In genomic region chr11:62705880-62706831, GRCh38 we compare ENCODE assay signal across 8 cellular contexts. TPM values are rescaled to one million over a fixed set of nuclear protein-coding genes. Genes with fewer than 3 reads are reported as not detected.
A peak's percentile ranks its signal among the peaks of the same experiment; 100 is the strongest.
DNase-seq lines count a peak whose midpoint lies in the region; ATAC-seq and TF ChIP-seq lines count a peak whose summit lies in the region.

No MANE protein-coding gene starts in this region.

- peaks cover 77% of the 10 kb centered on the region for H3K4me1 Mint-ChIP-seq in dendritic cell treated with granulocyte-macrophage colony-stimulating factor and Interleukin-4, amounts not matched to agents 40 ng/mL and 50 ng/mL, for 4 days (ENCODE audit: low read depth)

- TF ChIP-seq RAD21 in liver (IDR thresholded peaks at IDR 0.05): peak in 1 of 2 donors; percentile 9

- intact Hi-C loops in dendritic cell treated with granulocyte-macrophage colony-stimulating factor and Interleukin-4, amounts not matched to agents 40 ng/mL and 50 ng/mL, for 4 days (cut with micrococcal nuclease): loop anchor here (5.0 kb wide), 1 partner anchor 114 kb away; the partner anchor contains the start of gene TUT1

- 5% methylated on average over 73 of the region's 73 CpGs for WGBS in liver

- peak overlapping the region; percentile 92 for H3K27ac Mint-ChIP-seq in dendritic cell treated with granulocyte-macrophage colony-stimulating factor and Interleukin-4, amounts not matched to agents 40 ng/mL and 50 ng/mL, for 4 days

- no peaks in the 10 kb centered on the region for H3K9me3 Mint-ChIP-seq in dendritic cell treated with granulocyte-macrophage colony-stimulating factor and Interleukin-4, amounts not matched to agents 40 ng/mL and 50 ng/mL, for 4 days

- DNase-seq in Ammon's horn (ENCODE audit: low spot score) (peak; percentile 97), GM19240 (ENCODE audit: insufficient read length, low spot score) (peak; percentile 72), NCI-H748 treated with DMSO at 0.1 percent for 48 hours (lab: John Stamatoyannopoulos, UW) (peak; percentile 89)
- DNase-seq in activated CD4-positive, alpha-beta T cell treated with anti-CD3 and anti-CD28 coated beads, Interleukin-2, amount 50 U/mL, for 4 hours: peak; percentile 89 to 90
- DNase-seq in stimulated activated CD4-positive, alpha-beta T cell treated with anti-CD3 and anti-CD28 coated beads, Interleukin-2, amount 100 ng/mL, for 4 hours (ENCODE audit: low read depth): peak; percentile 91

- ATAC-seq in HG03571 (IDR thresholded peaks at IDR 0.05; ENCODE audit: unreplicated experiment): peak; percentile 53

- no peak for TF ChIP-seq CTCF in liver (IDR thresholded peaks at IDR 0.05; ENCODE audit: low read depth, low read length, missing input control)

- H3K9me3 ChIP-seq in liver (ENCODE audit: control insufficient read depth in 4 of 4, low read length in 3 of 4): no peaks in the 10 kb centered on the region

- H3K36me3 Mint-ChIP-seq in dendritic cell treated with granulocyte-macrophage colony-stimulating factor and Interleukin-4, amounts not matched to agents 40 ng/mL and 50 ng/mL, for 4 days (ENCODE audit: low read depth): peaks cover 63% of the 10 kb centered on the region

- peaks cover 12 to 41% (median 34%) of the 10 kb centered on the region in 4 donors for H3K4me1 ChIP-seq in liver (ENCODE audit: control insufficient read depth in 4 of 4, insufficient read depth in 4 of 4, low read length in 3 of 4)

- peak overlapping the region; percentile 66 to 85 (median 83) for H3K4me3 ChIP-seq in liver (ENCODE audit: low read depth in 1 of 3, low read length in 3 of 3)

- peak overlapping the region; percentile 79 to 80 for H3K27ac ChIP-seq in liver (ENCODE audit: low read depth in 1 of 2, low read length in 2 of 2)

- peak overlapping the region; percentile 94 for H3K4me3 Mint-ChIP-seq in dendritic cell treated with granulocyte-macrophage colony-stimulating factor and Interleukin-4, amounts not matched to agents 40 ng/mL and 50 ng/mL, for 4 days

- no peaks in the 10 kb centered on the region for H3K27me3 ChIP-seq in liver (ENCODE audit: control insufficient read depth in 4 of 4, insufficient read depth in 4 of 4, low read length in 3 of 4)

- peak overlapping the region; percentile 27 to 52 for H3K9ac ChIP-seq in liver (ENCODE audit: low read depth in 1 of 2, low read length in 2 of 2)

- peaks cover 0 to 3% (median 1%) of the 10 kb centered on the region in 4 donors for H3K36me3 ChIP-seq in liver (ENCODE audit: control insufficient read depth in 4 of 4, insufficient read depth in 3 of 4, low read depth in 1 of 4, low read length in 3 of 4)

- H3K27me3 Mint-ChIP-seq in dendritic cell treated with granulocyte-macrophage colony-stimulating factor and Interleukin-4, amounts not matched to agents 40 ng/mL and 50 ng/mL, for 4 days: no peaks in the 10 kb centered on the region

TF ChIP-seq in liver, 16 proteins besides CTCF, POLR2A, EP300 and RAD21:
- TF ChIP-seq FOXA2 (IDR thresholded peaks at IDR 0.05) (no peak), YY1 (IDR thresholded peaks at IDR 0.05) (peak; percentile 66), EGR1 (IDR thresholded peaks at IDR 0.05; ENCODE audit: low read depth in 2 of 2) (no peak), SP1 (IDR thresholded peaks at IDR 0.05) (peak; percentile 15), JUND (IDR thresholded peaks at IDR 0.05) (no peak), NR2F2 (IDR thresholded peaks at IDR 0.05) (no peak), GABPA (IDR thresholded peaks at IDR 0.05 in 1 of 2, conservative IDR thresholded peaks at IDR 0.05 in 1 of 2) (peak; percentile 50 to 88), RXRA (IDR thresholded peaks at IDR 0.05) (no peak), FOXA1 (IDR thresholded peaks at IDR 0.05) (no peak), HNF4A (conservative IDR thresholded peaks at IDR 0.05) (no peak), HNF4G (IDR thresholded peaks at IDR 0.05) (no peak), TAF1 (conservative IDR thresholded peaks at IDR 0.05) (no peak)
- TF ChIP-seq, protein P1, sequence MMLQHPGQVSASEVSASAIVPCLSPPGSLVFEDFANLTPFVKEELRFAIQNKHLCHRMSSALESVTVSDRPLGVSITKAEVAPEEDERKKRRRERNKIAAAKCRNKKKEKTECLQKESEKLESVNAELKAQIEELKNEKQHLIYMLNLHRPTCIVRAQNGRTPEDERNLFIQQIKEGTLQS (IDR thresholded peaks at IDR 0.05): no peak
- TF ChIP-seq, protein P2, sequence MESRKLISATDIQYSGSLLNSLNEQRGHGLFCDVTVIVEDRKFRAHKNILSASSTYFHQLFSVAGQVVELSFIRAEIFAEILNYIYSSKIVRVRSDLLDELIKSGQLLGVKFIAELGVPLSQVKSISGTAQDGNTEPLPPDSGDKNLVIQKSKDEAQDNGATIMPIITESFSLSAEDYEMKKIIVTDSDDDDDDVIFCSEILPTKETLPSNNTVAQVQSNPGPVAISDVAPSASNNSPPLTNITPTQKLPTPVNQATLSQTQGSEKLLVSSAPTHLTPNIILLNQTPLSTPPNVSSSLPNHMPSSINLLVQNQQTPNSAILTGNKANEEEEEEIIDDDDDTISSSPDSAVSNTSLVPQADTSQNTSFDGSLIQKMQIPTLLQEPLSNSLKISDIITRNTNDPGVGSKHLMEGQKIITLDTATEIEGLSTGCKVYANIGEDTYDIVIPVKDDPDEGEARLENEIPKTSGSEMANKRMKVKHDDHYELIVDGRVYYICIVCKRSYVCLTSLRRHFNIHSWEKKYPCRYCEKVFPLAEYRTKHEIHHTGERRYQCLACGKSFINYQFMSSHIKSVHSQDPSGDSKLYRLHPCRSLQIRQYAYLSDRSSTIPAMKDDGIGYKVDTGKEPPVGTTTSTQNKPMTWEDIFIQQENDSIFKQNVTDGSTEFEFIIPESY (IDR thresholded peaks at IDR 0.05): no peak
- TF ChIP-seq, protein P3, sequence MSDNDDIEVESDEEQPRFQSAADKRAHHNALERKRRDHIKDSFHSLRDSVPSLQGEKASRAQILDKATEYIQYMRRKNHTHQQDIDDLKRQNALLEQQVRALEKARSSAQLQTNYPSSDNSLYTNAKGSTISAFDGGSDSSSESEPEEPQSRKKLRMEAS (IDR thresholded peaks at IDR 0.05): no peak
- TF ChIP-seq, protein P4, sequence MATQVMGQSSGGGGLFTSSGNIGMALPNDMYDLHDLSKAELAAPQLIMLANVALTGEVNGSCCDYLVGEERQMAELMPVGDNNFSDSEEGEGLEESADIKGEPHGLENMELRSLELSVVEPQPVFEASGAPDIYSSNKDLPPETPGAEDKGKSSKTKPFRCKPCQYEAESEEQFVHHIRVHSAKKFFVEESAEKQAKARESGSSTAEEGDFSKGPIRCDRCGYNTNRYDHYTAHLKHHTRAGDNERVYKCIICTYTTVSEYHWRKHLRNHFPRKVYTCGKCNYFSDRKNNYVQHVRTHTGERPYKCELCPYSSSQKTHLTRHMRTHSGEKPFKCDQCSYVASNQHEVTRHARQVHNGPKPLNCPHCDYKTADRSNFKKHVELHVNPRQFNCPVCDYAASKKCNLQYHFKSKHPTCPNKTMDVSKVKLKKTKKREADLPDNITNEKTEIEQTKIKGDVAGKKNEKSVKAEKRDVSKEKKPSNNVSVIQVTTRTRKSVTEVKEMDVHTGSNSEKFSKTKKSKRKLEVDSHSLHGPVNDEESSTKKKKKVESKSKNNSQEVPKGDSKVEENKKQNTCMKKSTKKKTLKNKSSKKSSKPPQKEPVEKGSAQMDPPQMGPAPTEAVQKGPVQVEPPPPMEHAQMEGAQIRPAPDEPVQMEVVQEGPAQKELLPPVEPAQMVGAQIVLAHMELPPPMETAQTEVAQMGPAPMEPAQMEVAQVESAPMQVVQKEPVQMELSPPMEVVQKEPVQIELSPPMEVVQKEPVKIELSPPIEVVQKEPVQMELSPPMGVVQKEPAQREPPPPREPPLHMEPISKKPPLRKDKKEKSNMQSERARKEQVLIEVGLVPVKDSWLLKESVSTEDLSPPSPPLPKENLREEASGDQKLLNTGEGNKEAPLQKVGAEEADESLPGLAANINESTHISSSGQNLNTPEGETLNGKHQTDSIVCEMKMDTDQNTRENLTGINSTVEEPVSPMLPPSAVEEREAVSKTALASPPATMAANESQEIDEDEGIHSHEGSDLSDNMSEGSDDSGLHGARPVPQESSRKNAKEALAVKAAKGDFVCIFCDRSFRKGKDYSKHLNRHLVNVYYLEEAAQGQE (IDR thresholded peaks at IDR 0.05): peak; percentile 12

RNA-seq across cellular contexts. Expression of gene BSCL2, which starts 1.1 kb away (rescaled TPM):
- total RNA-seq in liver: 10 to 100 TPM; 15.1 to 23.0 TPM
- 10 to 100 TPM; 34.5 to 40.0 TPM for polyA plus RNA-seq in liver

RNA-seq across cellular contexts. Expression of gene GNG3, which starts 1.3 kb away (rescaled TPM):
- under 1 TPM in 1 of 2 donors, not detected in 1; 0.19 TPM for total RNA-seq in liver
- not detected for polyA plus RNA-seq in liver

RNA-seq across cellular contexts. Expression of gene LRRN4CL, which starts 16.8 kb away (rescaled TPM):
- total RNA-seq in liver: under 1 TPM in 1 of 2 donors, not detected in 1; 0.08 TPM
- under 1 TPM in 1 of 2 donors, not detected in 1; 0.06 TPM for polyA plus RNA-seq in liver

RNA-seq across cellular contexts. Expression of gene HNRNPUL2, which starts 21.1 kb away (rescaled TPM):
- 10 to 100 TPM; 14.0 to 17.0 TPM for total RNA-seq in liver
- polyA plus RNA-seq in liver: 10 to 100 TPM in 1 of 2 donors, 1 to 10 TPM in 1; 1.3 to 12.0 TPM

RNA-seq across cellular contexts. Expression of gene TTC9C, which starts 22.1 kb away (rescaled TPM):
- 10 to 100 TPM; 12.0 to 16.1 TPM for total RNA-seq in liver
- polyA plus RNA-seq in liver: 10 to 100 TPM in 1 of 2 donors, 1 to 10 TPM in 1; 10.0 to 14.0 TPM

Comparison
In these comparisons a context has a peak if more than half of its experiments do, and no peak if none do; other contexts are left out.
1. Peak in every context shown above with its lines: DNase-seq, ATAC-seq, H3K4me3 ChIP-seq and H3K27ac ChIP-seq.